In the genomic region with DNA sequence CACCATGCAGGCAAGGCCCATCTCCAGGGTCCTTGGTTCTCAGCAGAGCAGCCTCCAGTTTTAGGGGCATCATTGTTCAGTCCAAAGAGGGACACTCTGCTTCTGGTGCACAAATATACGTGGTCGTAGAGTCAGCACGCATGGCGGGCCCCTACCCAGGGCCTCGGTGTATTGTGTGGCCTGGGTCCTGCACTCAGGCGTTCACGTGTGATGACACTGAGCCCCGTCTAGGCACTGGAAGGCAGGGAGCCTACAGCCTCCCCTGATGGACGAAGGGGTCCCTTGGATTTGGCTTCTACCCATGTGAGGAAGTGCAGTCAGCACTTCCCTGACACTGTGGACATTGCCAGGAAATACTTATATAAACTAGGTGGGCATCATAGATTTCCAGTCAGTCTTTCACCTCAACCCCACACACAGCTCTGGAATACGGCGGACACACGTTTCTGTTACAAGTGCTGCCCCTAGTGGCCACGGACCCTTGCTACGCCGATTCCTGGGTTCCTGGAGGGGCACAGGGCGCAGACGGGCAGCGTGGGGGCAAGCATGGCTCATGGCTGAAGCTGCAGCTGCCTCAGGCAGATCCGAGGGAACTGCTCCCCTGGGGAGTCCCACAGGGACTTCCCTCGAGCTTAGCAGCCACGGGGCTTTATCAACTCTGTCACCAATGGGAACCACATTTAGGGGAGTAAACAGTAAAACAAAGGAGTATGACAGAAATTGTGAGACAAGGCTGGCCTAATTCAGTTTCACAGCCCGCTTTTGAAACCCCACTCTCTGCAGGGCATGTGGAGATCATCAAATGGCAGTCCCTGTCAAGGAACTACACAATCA, we compare ENCODE assay signal across 1 cellular context.
TF ChIP-seq lines count a peak whose summit lies in the region.

No MANE protein-coding gene starts in this region.

TF ChIP-seq in GM12878, 131 proteins besides CTCF, POLR2A, EP300 and RAD21 (continued from another document and continues in another):
- TF ChIP-seq, protein P1, sequence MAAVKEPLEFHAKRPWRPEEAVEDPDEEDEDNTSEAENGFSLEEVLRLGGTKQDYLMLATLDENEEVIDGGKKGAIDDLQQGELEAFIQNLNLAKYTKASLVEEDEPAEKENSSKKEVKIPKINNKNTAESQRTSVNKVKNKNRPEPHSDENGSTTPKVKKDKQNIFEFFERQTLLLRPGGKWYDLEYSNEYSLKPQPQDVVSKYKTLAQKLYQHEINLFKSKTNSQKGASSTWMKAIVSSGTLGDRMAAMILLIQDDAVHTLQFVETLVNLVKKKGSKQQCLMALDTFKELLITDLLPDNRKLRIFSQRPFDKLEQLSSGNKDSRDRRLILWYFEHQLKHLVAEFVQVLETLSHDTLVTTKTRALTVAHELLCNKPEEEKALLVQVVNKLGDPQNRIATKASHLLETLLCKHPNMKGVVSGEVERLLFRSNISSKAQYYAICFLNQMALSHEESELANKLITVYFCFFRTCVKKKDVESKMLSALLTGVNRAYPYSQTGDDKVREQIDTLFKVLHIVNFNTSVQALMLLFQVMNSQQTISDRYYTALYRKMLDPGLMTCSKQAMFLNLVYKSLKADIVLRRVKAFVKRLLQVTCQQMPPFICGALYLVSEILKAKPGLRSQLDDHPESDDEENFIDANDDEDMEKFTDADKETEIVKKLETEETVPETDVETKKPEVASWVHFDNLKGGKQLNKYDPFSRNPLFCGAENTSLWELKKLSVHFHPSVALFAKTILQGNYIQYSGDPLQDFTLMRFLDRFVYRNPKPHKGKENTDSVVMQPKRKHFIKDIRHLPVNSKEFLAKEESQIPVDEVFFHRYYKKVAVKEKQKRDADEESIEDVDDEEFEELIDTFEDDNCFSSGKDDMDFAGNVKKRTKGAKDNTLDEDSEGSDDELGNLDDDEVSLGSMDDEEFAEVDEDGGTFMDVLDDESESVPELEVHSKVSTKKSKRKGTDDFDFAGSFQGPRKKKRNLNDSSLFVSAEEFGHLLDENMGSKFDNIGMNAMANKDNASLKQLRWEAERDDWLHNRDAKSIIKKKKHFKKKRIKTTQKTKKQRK (IDR thresholded peaks at IDR 0.05; ENCODE audit: low read depth, low read length), result no peak
- TF ChIP-seq RELB (IDR thresholded peaks at IDR 0.05; ENCODE audit: low read depth), result peak; percentile 93
- peak; percentile 53; the same call in 1 of the 2 replicates for TF ChIP-seq ZBED1 (IDR thresholded peaks at IDR 0.05; ENCODE audit: borderline replicate concordance)
- 0 out of 2 replicates have a peak, but pooled peaks have one; percentile 17 for TF ChIP-seq ATF3 (IDR thresholded peaks at IDR 0.05; ENCODE audit: borderline replicate concordance, extremely low read depth, low read depth, low read length)
- peak; percentile 66 to 71 for TF ChIP-seq BHLHE40 (IDR thresholded peaks at IDR 0.05; ENCODE audit: borderline replicate concordance in 1 of 2, low read depth in 2 of 2, low read length in 1 of 2)
- 0 out of 2 replicates have a peak, but pooled peaks have one; percentile 26 for TF ChIP-seq CREB1 (IDR thresholded peaks at IDR 0.05; ENCODE audit: low read depth)
- TF ChIP-seq TBL1XR1 (IDR thresholded peaks at IDR 0.05; ENCODE audit: low read depth, low read length), result 0 out of 2 replicates have a peak, but pooled peaks have one; percentile 26
- no peak for TF ChIP-seq KDM1A (IDR thresholded peaks at IDR 0.05; ENCODE audit: borderline replicate concordance)
- TF ChIP-seq BCL11A (IDR thresholded peaks at IDR 0.05; ENCODE audit: low read depth, low read length), result peak; percentile 43; the same call in 1 of the 2 replicates
- peak; percentile 68; the same call in 1 of the 2 replicates for TF ChIP-seq MAX (IDR thresholded peaks at IDR 0.05; ENCODE audit: low read depth, low read length)
- peak; percentile 42 for TF ChIP-seq PBX3 (IDR thresholded peaks at IDR 0.05; ENCODE audit: insufficient replicate concordance, low read depth, low read length)
- 0 out of 2 replicates have a peak, but pooled peaks have one; percentile 64 for TF ChIP-seq MXI1 (IDR thresholded peaks at IDR 0.05; ENCODE audit: low read depth, low read length)
- no peak for TF ChIP-seq HSF1 (IDR thresholded peaks at IDR 0.05; ENCODE audit: low read depth, low read length)
- TF ChIP-seq, protein P2, sequence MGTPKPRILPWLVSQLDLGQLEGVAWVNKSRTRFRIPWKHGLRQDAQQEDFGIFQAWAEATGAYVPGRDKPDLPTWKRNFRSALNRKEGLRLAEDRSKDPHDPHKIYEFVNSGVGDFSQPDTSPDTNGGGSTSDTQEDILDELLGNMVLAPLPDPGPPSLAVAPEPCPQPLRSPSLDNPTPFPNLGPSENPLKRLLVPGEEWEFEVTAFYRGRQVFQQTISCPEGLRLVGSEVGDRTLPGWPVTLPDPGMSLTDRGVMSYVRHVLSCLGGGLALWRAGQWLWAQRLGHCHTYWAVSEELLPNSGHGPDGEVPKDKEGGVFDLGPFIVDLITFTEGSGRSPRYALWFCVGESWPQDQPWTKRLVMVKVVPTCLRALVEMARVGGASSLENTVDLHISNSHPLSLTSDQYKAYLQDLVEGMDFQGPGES (IDR thresholded peaks at IDR 0.05), result no peak
- no peak for TF ChIP-seq NFXL1 (IDR thresholded peaks at IDR 0.05; ENCODE audit: borderline replicate concordance)
- TF ChIP-seq MEF2B (IDR thresholded peaks at IDR 0.05; ENCODE audit: partially characterized antibody, poor library complexity, severe bottlenecking), result peak; percentile 100
- 0 out of 2 replicates have a peak, but pooled peaks have one; percentile 48 for TF ChIP-seq NR2F1 (conservative IDR thresholded peaks at IDR 0.05)
- peak; percentile 27; the same call in 1 of the 2 replicates for TF ChIP-seq NFIC (IDR thresholded peaks at IDR 0.05; ENCODE audit: low read depth, low read length)
- TF ChIP-seq ATF7 (IDR thresholded peaks at IDR 0.05; ENCODE audit: low read depth), result peak; percentile 47; the same call in 1 of the 2 replicates
- TF ChIP-seq, protein P3, sequence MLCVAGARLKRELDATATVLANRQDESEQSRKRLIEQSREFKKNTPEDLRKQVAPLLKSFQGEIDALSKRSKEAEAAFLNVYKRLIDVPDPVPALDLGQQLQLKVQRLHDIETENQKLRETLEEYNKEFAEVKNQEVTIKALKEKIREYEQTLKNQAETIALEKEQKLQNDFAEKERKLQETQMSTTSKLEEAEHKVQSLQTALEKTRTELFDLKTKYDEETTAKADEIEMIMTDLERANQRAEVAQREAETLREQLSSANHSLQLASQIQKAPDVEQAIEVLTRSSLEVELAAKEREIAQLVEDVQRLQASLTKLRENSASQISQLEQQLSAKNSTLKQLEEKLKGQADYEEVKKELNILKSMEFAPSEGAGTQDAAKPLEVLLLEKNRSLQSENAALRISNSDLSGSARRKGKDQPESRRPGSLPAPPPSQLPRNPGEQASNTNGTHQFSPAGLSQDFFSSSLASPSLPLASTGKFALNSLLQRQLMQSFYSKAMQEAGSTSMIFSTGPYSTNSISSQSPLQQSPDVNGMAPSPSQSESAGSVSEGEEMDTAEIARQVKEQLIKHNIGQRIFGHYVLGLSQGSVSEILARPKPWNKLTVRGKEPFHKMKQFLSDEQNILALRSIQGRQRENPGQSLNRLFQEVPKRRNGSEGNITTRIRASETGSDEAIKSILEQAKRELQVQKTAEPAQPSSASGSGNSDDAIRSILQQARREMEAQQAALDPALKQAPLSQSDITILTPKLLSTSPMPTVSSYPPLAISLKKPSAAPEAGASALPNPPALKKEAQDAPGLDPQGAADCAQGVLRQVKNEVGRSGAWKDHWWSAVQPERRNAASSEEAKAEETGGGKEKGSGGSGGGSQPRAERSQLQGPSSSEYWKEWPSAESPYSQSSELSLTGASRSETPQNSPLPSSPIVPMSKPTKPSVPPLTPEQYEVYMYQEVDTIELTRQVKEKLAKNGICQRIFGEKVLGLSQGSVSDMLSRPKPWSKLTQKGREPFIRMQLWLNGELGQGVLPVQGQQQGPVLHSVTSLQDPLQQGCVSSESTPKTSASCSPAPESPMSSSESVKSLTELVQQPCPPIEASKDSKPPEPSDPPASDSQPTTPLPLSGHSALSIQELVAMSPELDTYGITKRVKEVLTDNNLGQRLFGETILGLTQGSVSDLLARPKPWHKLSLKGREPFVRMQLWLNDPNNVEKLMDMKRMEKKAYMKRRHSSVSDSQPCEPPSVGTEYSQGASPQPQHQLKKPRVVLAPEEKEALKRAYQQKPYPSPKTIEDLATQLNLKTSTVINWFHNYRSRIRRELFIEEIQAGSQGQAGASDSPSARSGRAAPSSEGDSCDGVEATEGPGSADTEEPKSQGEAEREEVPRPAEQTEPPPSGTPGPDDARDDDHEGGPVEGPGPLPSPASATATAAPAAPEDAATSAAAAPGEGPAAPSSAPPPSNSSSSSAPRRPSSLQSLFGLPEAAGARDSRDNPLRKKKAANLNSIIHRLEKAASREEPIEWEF (IDR thresholded peaks at IDR 0.05; ENCODE audit: insufficient replicate concordance, low read depth, low read length), result peak; percentile 95
- TF ChIP-seq RUNX3 (IDR thresholded peaks at IDR 0.05; ENCODE audit: low read length), result peak; percentile 76
- no peak for TF ChIP-seq RCOR1 (conservative IDR thresholded peaks at IDR 0.05; ENCODE audit: low read depth, low read length)
- TF ChIP-seq LARP7 (IDR thresholded peaks at IDR 0.05), result no peak
- peak; percentile 34; the same call in 1 of the 2 replicates for TF ChIP-seq CBX5 (IDR thresholded peaks at IDR 0.05; ENCODE audit: low read depth)
- TF ChIP-seq CREM (IDR thresholded peaks at IDR 0.05; ENCODE audit: low read depth), result peak; percentile 33
- no peak for TF ChIP-seq POLR2AphosphoS5 (IDR thresholded peaks at IDR 0.05; ENCODE audit: low read length)
- peak; percentile 64 for TF ChIP-seq TCF7 (IDR thresholded peaks at IDR 0.05; ENCODE audit: borderline replicate concordance)
- TF ChIP-seq TARDBP (IDR thresholded peaks at IDR 0.05; ENCODE audit: borderline replicate concordance), result 0 out of 2 replicates have a peak, but pooled peaks have one; percentile 26
- peak; percentile 92 for TF ChIP-seq TCF12 (IDR thresholded peaks at IDR 0.05; ENCODE audit: low read depth, low read length)
- peak; percentile 31; the same call in 1 of the 2 replicates for TF ChIP-seq JUNB (IDR thresholded peaks at IDR 0.05)
- peak; percentile 85 for TF ChIP-seq IKZF1 (conservative IDR thresholded peaks at IDR 0.05)
- peak; percentile 76 for TF ChIP-seq BCL3 (IDR thresholded peaks at IDR 0.05; ENCODE audit: borderline replicate concordance, insufficient read depth, low read depth, low read length, poor library complexity, severe bottlenecking)
- TF ChIP-seq SMC3 (IDR thresholded peaks at IDR 0.05; ENCODE audit: borderline replicate concordance, low read length), result peak; percentile 19; the same call in 1 of the 2 replicates
- TF ChIP-seq, protein P4, sequence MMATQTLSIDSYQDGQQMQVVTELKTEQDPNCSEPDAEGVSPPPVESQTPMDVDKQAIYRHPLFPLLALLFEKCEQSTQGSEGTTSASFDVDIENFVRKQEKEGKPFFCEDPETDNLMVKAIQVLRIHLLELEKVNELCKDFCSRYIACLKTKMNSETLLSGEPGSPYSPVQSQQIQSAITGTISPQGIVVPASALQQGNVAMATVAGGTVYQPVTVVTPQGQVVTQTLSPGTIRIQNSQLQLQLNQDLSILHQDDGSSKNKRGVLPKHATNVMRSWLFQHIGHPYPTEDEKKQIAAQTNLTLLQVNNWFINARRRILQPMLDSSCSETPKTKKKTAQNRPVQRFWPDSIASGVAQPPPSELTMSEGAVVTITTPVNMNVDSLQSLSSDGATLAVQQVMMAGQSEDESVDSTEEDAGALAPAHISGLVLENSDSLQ (IDR thresholded peaks at IDR 0.05), result peak; percentile 67; the same call in 1 of the 2 replicates
- TF ChIP-seq IRF4 (IDR thresholded peaks at IDR 0.05; ENCODE audit: low read depth, low read length), result peak; percentile 56; the same call in 1 of the 2 replicates
